Comparison of ENCODE assay signal across 8 cellular contexts in genomic region chr22:46069518-46070214, GRCh38.
DNase-seq lines count a peak whose midpoint lies in the region; ATAC-seq and TF ChIP-seq lines count a peak whose summit lies in the region.

No MANE protein-coding gene starts in this region.

- intact Hi-C loops in activated CD4-positive, alpha-beta T cell treated with anti-CD3 and anti-CD28 coated beads for 36 hours (cut with DNase I, micrococcal nuclease), result loop anchor here (1.0 to 5.0 kb wide), 4 partner anchors 11 to 265 kb away; partner anchors contain the start of gene TRMU (in 1 of the 2)
- intact Hi-C loops in tibial artery (cut with DNase I; ENCODE audit: low total_unique reads), result no loop called here

- H3K9me3 ChIP-seq in muscle layer of colon (ENCODE audit: low read length) (no peaks in the 10 kb centered on the region), tibial artery (no peaks in the 10 kb centered on the region)

- POLR2A ChIA-PET in activated CD4-positive, alpha-beta T cell treated with anti-CD3 and anti-CD28 coated beads for 36 hours (lab: Charles Lee), result interaction anchor here (0.8 to 3.2 kb wide), 4 partner anchors 16 to 34 kb away, joined by 3 to 10 read pairs (median 5); no protein-coding TSS in a partner anchor

- no peaks in the 10 kb centered on the region for H3K9me3 Mint-ChIP-seq in activated CD4-positive, alpha-beta T cell treated with anti-CD3 and anti-CD28 coated beads for 36 hours (ENCODE audit: low read depth)

- H3K27ac ChIP-seq in muscle layer of colon (ENCODE audit: low read depth, low read length), result peak overlapping the region; percentile 92
- H3K27ac ChIP-seq in tibial artery, result peak overlapping the region; percentile 99 to 100

- no peak for TF ChIP-seq CTCF in tibial artery (IDR thresholded peaks at IDR 0.05)

- peak overlapping the region; percentile 98 for H3K9ac ChIP-seq in muscle layer of colon (ENCODE audit: low read length)

- peak; percentile 4 for ATAC-seq in activated CD4-positive, alpha-beta T cell treated with anti-CD3 and anti-CD28 coated beads for 36 hours
- ATAC-seq in esophagus mucosa, result peak; percentile 46

- H3K4me3 ChIP-seq in muscle layer of colon (ENCODE audit: low read depth in 1 of 2, low read length in 2 of 2), result peak overlapping the region; percentile 66
- H3K4me3 ChIP-seq in tibial artery, result peak overlapping the region; percentile 85 to 90

- DNase-seq in activated CD4-positive, alpha-beta T cell treated with anti-CD3 and anti-CD28 coated beads for 36 hours, result peak; percentile 70
- no peak for DNase-seq in activated CD4-positive, alpha-beta T cell treated with anti-CD3 and anti-CD28 coated beads for 1 hour
- DNase-seq in NCI-H2081 (lab: John Stamatoyannopoulos, UW), result peak; percentile 91 to 92
- DNase-seq in activated CD4-positive, alpha-beta T cell treated with anti-CD3 and anti-CD28 coated beads for 48 hours, result peak; percentile 73
- DNase-seq in tibial artery, result peak; percentile 92 to 96
- no peak for DNase-seq in HuH-7.5 (ENCODE audit: low spot score)

- peak overlapping the region; percentile 87 for H3K27ac Mint-ChIP-seq in activated CD4-positive, alpha-beta T cell treated with anti-CD3 and anti-CD28 coated beads for 36 hours

- peak overlapping the region; percentile 80 for H3K4me3 Mint-ChIP-seq in activated CD4-positive, alpha-beta T cell treated with anti-CD3 and anti-CD28 coated beads for 36 hours

- no peaks in the 10 kb centered on the region for H3K36me3 ChIP-seq in muscle layer of colon (ENCODE audit: insufficient read depth, low read length)
- H3K36me3 ChIP-seq in tibial artery, result peaks cover 0 to 16% (median under 1%) of the 10 kb centered on the region in 3 donors

- H3K4me1 Mint-ChIP-seq in activated CD4-positive, alpha-beta T cell treated with anti-CD3 and anti-CD28 coated beads for 36 hours, result peaks cover 49% of the 10 kb centered on the region

- CTCF ChIA-PET in activated CD4-positive, alpha-beta T cell treated with anti-CD3 and anti-CD28 coated beads for 36 hours (lab: Charles Lee), result interaction anchor here (0.8 to 2.1 kb wide), 5 partner anchors 13 to 63 kb away, joined by 3 to 11 read pairs (median 4); no protein-coding TSS in a partner anchor

- H3K27me3 Mint-ChIP-seq in activated CD4-positive, alpha-beta T cell treated with anti-CD3 and anti-CD28 coated beads for 36 hours, result no peaks in the 10 kb centered on the region

- peaks cover 44% of the 10 kb centered on the region for H3K4me1 ChIP-seq in muscle layer of colon (ENCODE audit: insufficient read depth, low read length)
- peaks cover 0 to 55% (median 25%) of the 10 kb centered on the region in 4 donors for H3K4me1 ChIP-seq in tibial artery

- H3K27me3 ChIP-seq in muscle layer of colon (ENCODE audit: control insufficient read depth in 1 of 2, insufficient read depth in 2 of 2, low read length in 2 of 2) (no peaks in the 10 kb centered on the region), tibial artery (no peaks in the 10 kb centered on the region)

- peaks cover 3% of the 10 kb centered on the region for H3K36me3 Mint-ChIP-seq in activated CD4-positive, alpha-beta T cell treated with anti-CD3 and anti-CD28 coated beads for 36 hours (ENCODE audit: low read depth)

Comparison
In these comparisons a context has a peak if more than half of its experiments do, and no peak if none do; other contexts are left out.
1. DNase-seq: peak in activated CD4-positive, alpha-beta T cell treated with anti-CD3 and anti-CD28 coated beads for 36 hours (single experiment), NCI-H2081 (2 of 2), activated CD4-positive, alpha-beta T cell treated with anti-CD3 and anti-CD28 coated beads for 48 hours (single experiment) and tibial artery (2 of 2); none in activated CD4-positive, alpha-beta T cell treated with anti-CD3 and anti-CD28 coated beads for 1 hour (single experiment) and HuH-7.5 (single experiment).